In genomic region chr4:101643201-101643600, GRCh38 we compare ENCODE assay signal across 16 cellular contexts.
A peak's percentile ranks its signal among the peaks of the same experiment; 100 is the strongest.
DNase-seq lines count a peak whose midpoint lies in the region; ATAC-seq and TF ChIP-seq lines count a peak whose summit lies in the region.
"Had no signal": no experiment of that assay in that cellular context is flagged by ENCODE, and none has a peak within 500 bp of the region (broad histone marks: within the 10 kb centered on the region; RNA-seq: fewer than 3 reads in every experiment).

No MANE protein-coding gene starts in this region.

- DNase-seq in A172 (ENCODE audit: low spot score) (peak; percentile 5), HCEC 1CT (peak; percentile 4), PC-3 (peak; percentile 26), epithelial cell of prostate (ENCODE audit: low read depth, low spot score) (peak; percentile 78), heart right ventricle (no peak), neural progenitor cell (ENCODE audit: low spot score) (no peak), NK-92 (lab: John Stamatoyannopoulos, UW; ENCODE audit: unreplicated experiment) (no peak)
- DNase-seq: ACHN; activated CD4-positive, alpha-beta T cell treated with anti-CD3 and anti-CD28 coated beads for 36 hours; C1 segment of cervical spinal cord; GOT3; left ventricle myocardium inferior; spleen; substantia nigra; uterus had no signal

- no peak for ATAC-seq in PC-3
- no peak for ATAC-seq in heart right ventricle
- ATAC-seq in GM21367 (IDR thresholded peaks at IDR 0.05; ENCODE audit: unreplicated experiment), result no peak
- ATAC-seq: activated CD4-positive, alpha-beta T cell treated with anti-CD3 and anti-CD28 coated beads for 36 hours had no signal

- no peaks in the 10 kb centered on the region for H4K20me1 ChIP-seq in PC-3 (ENCODE audit: low read length)
- no peaks in the 10 kb centered on the region for H4K20me1 ChIP-seq in neural progenitor cell (ENCODE audit: low read depth)

- H3K79me2 ChIP-seq in PC-3 (ENCODE audit: low read length) (no peaks in the 10 kb centered on the region), neural progenitor cell (ENCODE audit: low read depth) (no peaks in the 10 kb centered on the region)

- H3K4me3 Mint-ChIP-seq in neural progenitor cell, result no peak overlapping the region
- H3K4me3 Mint-ChIP-seq: activated CD4-positive, alpha-beta T cell treated with anti-CD3 and anti-CD28 coated beads for 36 hours had no signal

- H3K9me3 ChIP-seq in PC-3 (ENCODE audit: low read length), result no peaks in the 10 kb centered on the region
- H3K9me3 ChIP-seq in heart right ventricle, result no peaks in the 10 kb centered on the region
- H3K9me3 ChIP-seq in neural progenitor cell (ENCODE audit: low read depth), result no peaks in the 10 kb centered on the region
- H3K9me3 ChIP-seq: left ventricle myocardium inferior, spleen, uterus had no signal

- H3K27me3 ChIP-seq in PC-3 (ENCODE audit: low read length), result no peaks in the 10 kb centered on the region
- no peaks in the 10 kb centered on the region for H3K27me3 ChIP-seq in heart right ventricle
- H3K27me3 ChIP-seq in neural progenitor cell, result no peaks in the 10 kb centered on the region
- H3K27me3 ChIP-seq: spleen, uterus had no signal

- H3K36me3 Mint-ChIP-seq in neural progenitor cell, result no peaks in the 10 kb centered on the region

- 77 to 82% methylated on average over 2 of the region's 2 CpGs for WGBS in heart right ventricle, 2 donors

- H3F3A ChIP-seq in PC-3 (ENCODE audit: low read length, unreplicated experiment) (no peaks in the 10 kb centered on the region), neural progenitor cell (ENCODE audit: low read depth) (no peaks in the 10 kb centered on the region)

- H3K36me3 ChIP-seq in PC-3 (ENCODE audit: low read depth, low read length) (no peaks in the 10 kb centered on the region), heart right ventricle (no peaks in the 10 kb centered on the region), neural progenitor cell (no peaks in the 10 kb centered on the region)
- H3K36me3 ChIP-seq: left ventricle myocardium inferior, spleen, uterus had no signal

- no TSS peak for BruUV-seq in PC-3 (replicated peaks; lab: Mats Ljungman, UMichigan)

- intact Hi-C loops in PC-3 (cut with micrococcal nuclease) (no loop called here), heart right ventricle (cut with DNase I) (no loop called here)

- TF ChIP-seq CTCF in PC-3 (conservative IDR thresholded peaks at IDR 0.05; ENCODE audit: low read depth, low read length), result no peak
- TF ChIP-seq CTCF in heart right ventricle (IDR thresholded peaks at IDR 0.05), result no peak
- no peak for TF ChIP-seq CTCF in neural progenitor cell (IDR thresholded peaks at IDR 0.05)

- POLR2A ChIA-PET in PC-3 (lab: Charles Lee; ENCODE audit: unreplicated experiment), result interaction anchor here (0.5 kb wide), 1 partner anchor 1603 kb away, joined by 5 read pairs; no protein-coding TSS in a partner anchor

- H3K27me3 Mint-ChIP-seq in neural progenitor cell (ENCODE audit: insufficient read depth, low read depth), result peaks cover 10% of the 10 kb centered on the region

- H3K9me2 ChIP-seq in PC-3 (replicated peaks; ENCODE audit: low read length), result no peaks in the 10 kb centered on the region

- no peak overlapping the region for H3K9ac ChIP-seq in PC-3 (ENCODE audit: low read length)
- no peak overlapping the region for H3K9ac ChIP-seq in neural progenitor cell

- H3K4me1 ChIP-seq in PC-3 (ENCODE audit: insufficient read depth, low read length) (no peaks in the 10 kb centered on the region), heart right ventricle (no peaks in the 10 kb centered on the region), neural progenitor cell (peaks cover 5% of the 10 kb centered on the region)
- H3K4me1 ChIP-seq: left ventricle myocardium inferior, spleen, uterus had no signal

- CTCF ChIA-PET in PC-3 (lab: Charles Lee), result no interaction called here

- peaks cover 12% of the 10 kb centered on the region for H3K4me1 Mint-ChIP-seq in neural progenitor cell
- H3K4me1 Mint-ChIP-seq: activated CD4-positive, alpha-beta T cell treated with anti-CD3 and anti-CD28 coated beads for 36 hours had no signal

- H3K4me2 ChIP-seq in PC-3 (ENCODE audit: low read length) (no peak overlapping the region), neural progenitor cell (no peak overlapping the region)

- no peaks in the 10 kb centered on the region for H3K9me3 Mint-ChIP-seq in neural progenitor cell

- H3K4me3 ChIP-seq in PC-3 (ENCODE audit: low read length) (no peak overlapping the region), heart right ventricle (no peak overlapping the region), neural progenitor cell (no peak overlapping the region)
- H3K4me3 ChIP-seq: left ventricle myocardium inferior, spleen, uterus had no signal

- H2AFZ ChIP-seq in PC-3 (ENCODE audit: low read length) (no peak overlapping the region), neural progenitor cell (replicated peaks) (no peak overlapping the region)

- no peak overlapping the region for H3K27ac ChIP-seq in PC-3 (ENCODE audit: low read length)
- peak overlapping the region; percentile 19 for H3K27ac ChIP-seq in epithelial cell of prostate
- no peak overlapping the region for H3K27ac ChIP-seq in heart right ventricle
- no peak overlapping the region for H3K27ac ChIP-seq in neural progenitor cell
- H3K27ac ChIP-seq: left ventricle myocardium inferior, spleen, uterus had no signal

- no peak overlapping the region for H3K27ac Mint-ChIP-seq in neural progenitor cell
- H3K27ac Mint-ChIP-seq: activated CD4-positive, alpha-beta T cell treated with anti-CD3 and anti-CD28 coated beads for 36 hours had no signal

Comparison
In these comparisons a context has a peak if more than half of its experiments do, and no peak if none do; other contexts are left out.
1. DNase-seq: peak in A172 (single experiment), HCEC 1CT (single experiment), PC-3 (single experiment) and epithelial cell of prostate (single experiment); none in heart right ventricle (0 of 2), neural progenitor cell (single experiment) and NK-92 (single experiment).